In the genomic region with DNA sequence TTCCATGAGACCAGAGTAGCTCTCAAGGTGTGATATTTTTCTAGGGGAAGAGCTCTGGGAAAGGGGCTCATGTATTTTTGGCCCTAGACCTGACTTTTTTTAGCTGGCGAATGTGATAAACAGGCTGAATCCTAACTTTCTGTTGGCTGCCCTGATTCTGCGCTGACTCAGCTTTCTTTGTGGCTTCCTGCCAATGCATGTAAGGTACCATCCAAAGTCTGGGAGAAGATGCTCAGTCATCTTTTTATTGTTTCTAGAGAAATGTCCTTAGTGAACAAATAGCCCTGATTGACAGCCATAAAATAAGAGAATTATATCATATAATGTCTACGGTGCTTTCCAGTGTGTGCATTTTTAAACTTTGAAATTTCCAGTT, we compare ENCODE assay signal across 17 cellular contexts.
DNase-seq lines count a peak whose midpoint lies in the region; FAIRE-seq and TF ChIP-seq lines count a peak whose summit lies in the region.
"Had no signal": no experiment of that assay in that cellular context is flagged by ENCODE, and none has a peak within 500 bp of the region (broad histone marks: within the 10 kb centered on the region; RNA-seq: fewer than 3 reads in every experiment).

No MANE protein-coding gene starts in this region.

- no peak for TF ChIP-seq EP300 in tibial nerve (IDR thresholded peaks at IDR 0.05)

- no peak overlapping the region for H3K27ac ChIP-seq in tibial nerve

- WGBS in tibial nerve, 2 donors: 75 to 77% methylated on average over 3 of the region's 3 CpGs

- H3K36me3 ChIP-seq in tibial nerve: no peaks in the 10 kb centered on the region

- TF ChIP-seq POLR2A in GM12891 (IDR thresholded peaks at IDR 0.05; ENCODE audit: low read depth, low read length): no peak
- TF ChIP-seq POLR2A in tibial nerve (IDR thresholded peaks at IDR 0.05): no peak

- no peaks in the 10 kb centered on the region for H3K9me3 ChIP-seq in tibial nerve

- TF ChIP-seq CTCF in cardiac fibroblast (IDR thresholded peaks at IDR 0.05; ENCODE audit: low read depth, low read length) (no peak), tibial nerve (IDR thresholded peaks at IDR 0.05) (no peak)

- H3K4me1 ChIP-seq in tibial nerve: peaks cover 0 to 45% (median 19%) of the 10 kb centered on the region in 4 donors

- H3K4me3 ChIP-seq in cardiac fibroblast (replicated peaks in 1 of 2; ENCODE audit: low read depth in 2 of 2, low read length in 2 of 2) (no peak overlapping the region), tibial nerve (no peak overlapping the region)

- no peaks in the 10 kb centered on the region for H3K27me3 ChIP-seq in tibial nerve

- DNase-seq in A172 (ENCODE audit: low spot score) (peak; percentile 37), NCI-H226 (peak; percentile 76), cardiac fibroblast (ENCODE audit: low read depth in 2 of 2) (peak; percentile 66 to 79), iris pigment epithelial cell (ENCODE audit: low read depth) (peak; percentile 74), GM12891 (ENCODE audit: insufficient read length, low spot score) (no peak), germinal center (ENCODE audit: low spot score) (no peak), tibial nerve (ENCODE audit: low spot score in 2 of 2) (no peak), NCI-H2227 treated with DMSO at 0.1 percent for 48 hours (lab: John Stamatoyannopoulos, UW) (no peak)
- DNase-seq: activated naive CD8-positive, alpha-beta T cell treated with anti-CD3 and anti-CD28 coated beads, Interleukin-2, amount 50 U/mL, for 24 hours; CD8-positive, alpha-beta memory T cell; HFFc6; islet precursor cell; NCI-H187; NCI-H510A treated with DMSO at 0.1 percent for 48 hours; stimulated activated naive CD8-positive, alpha-beta T cell treated with anti-CD3 and anti-CD28 coated beads, Interleukin-15, amount 100 ng/mL, for 72 hours had no signal

- FAIRE-seq in GM12891 (lab: Jason Lieb, UNC): no peak
- FAIRE-seq: A204.1, endothelial cell of umbilical vein had no signal

TF ChIP-seq in GM12891, 5 proteins besides CTCF, POLR2A, EP300 and RAD21:
- TF ChIP-seq SPI1 (IDR thresholded peaks at IDR 0.05; ENCODE audit: low read depth, low read length) (no peak), POU2F2 (IDR thresholded peaks at IDR 0.05; ENCODE audit: low read depth, low read length) (no peak), PAX5 (IDR thresholded peaks at IDR 0.05; ENCODE audit: insufficient read depth, low read length, severe bottlenecking) (no peak), POLR2AphosphoS5 (IDR thresholded peaks at IDR 0.05; ENCODE audit: low read depth, low read length) (no peak), TAF1 (IDR thresholded peaks at IDR 0.05; ENCODE audit: low read depth, low read length) (no peak)

Comparison
In these comparisons a context has a peak if more than half of its experiments do, and no peak if none do; other contexts are left out.
1. DNase-seq: peak in A172 (single experiment), NCI-H226 (single experiment), cardiac fibroblast (2 of 2) and iris pigment epithelial cell (single experiment); none in GM12891 (single experiment), germinal center (single experiment), tibial nerve (0 of 2) and NCI-H2227 treated with DMSO at 0.1 percent for 48 hours (single experiment).